Comparison of ENCODE assay signal across 27 cellular contexts in the genomic region with DNA sequence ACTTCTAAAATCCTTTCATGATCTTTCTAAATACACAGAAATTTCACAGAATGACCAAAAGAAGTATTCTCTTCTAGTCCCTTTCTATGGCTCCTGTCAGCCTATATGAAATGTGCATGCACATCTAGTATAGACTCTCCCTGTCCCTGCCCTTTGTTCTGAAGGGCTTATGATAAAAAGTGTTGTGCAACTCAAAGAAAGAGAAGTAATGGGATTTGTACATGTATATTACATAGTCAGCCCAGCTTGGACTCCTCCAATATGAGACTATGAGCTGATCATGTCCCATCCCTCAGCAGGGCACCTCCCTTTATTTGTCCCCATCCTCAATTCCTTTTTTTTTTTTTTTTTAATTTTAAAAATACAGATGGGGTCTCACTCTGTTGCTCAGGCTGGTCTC. TPM values are rescaled to one million over a fixed set of nuclear protein-coding genes. Genes with fewer than 3 reads are reported as not detected.
"Had no signal": no experiment of that assay in that cellular context is flagged by ENCODE, and none has a peak within 500 bp of the region (broad histone marks: within the 10 kb centered on the region; RNA-seq: fewer than 3 reads in every experiment).

No MANE protein-coding gene starts in this region.

- FAIRE-seq: colon had no signal

- H3K4me3 ChIP-seq: cardiac muscle cell had no signal

- DNase-seq: activated B cell treated with CpG ODN at 0.5 μM for 24 hours; activated CD4-positive, alpha-beta T cell treated with anti-CD3 and anti-CD28 coated beads for 1 hour; activated CD4-positive, alpha-beta T cell treated with anti-CD3 and anti-CD28 coated beads, Interleukin-2, amount 10 ng/mL, durations not matched to agents 24 days and 14 days; activated CD4-positive, alpha-beta T cell treated with anti-CD3 and anti-CD28 coated beads, Interleukin-2, amount 50 U/mL, for 48 hours; activated CD8-positive, alpha-beta memory T cell treated with anti-CD3 and anti-CD28 coated beads, Interleukin-2, amount 10 ng/mL, durations not matched to agents 7 days and 5 days; activated gamma-delta T cell treated with Interleukin-2 at 50 U/mL for 16 hours; activated naive CD4-positive, alpha-beta T cell treated with anti-CD3 and anti-CD28 coated beads, Interleukin-2, amount 10 ng/mL, durations not matched to agents 7 days and 5 days; activated naive CD8-positive, alpha-beta T cell treated with anti-CD3 and anti-CD28 coated beads for 36 hours; activated T-cell treated with anti-CD3 and anti-CD28 coated beads, Interleukin-2, amount 50 U/mL, for 48 hours; brain microvascular endothelial cell; cerebellar nuclear complex; NCI-H1092; NCI-H1417; NCI-H1930; NCI-H2171 treated with DMSO at 0.1 percent for 48 hours; NCI-H226; NCI-H526; NCI-H82; PC-3; SHP77 treated with DMSO at 0.1 percent for 48 hours had no signal

- H3K4me2 ChIP-seq: KMS-11 had no signal

- H3K27me3 Mint-ChIP-seq: activated B cell treated with CpG ODN at 0.5 μM for 24 hours; activated CD4-positive, alpha-beta T cell treated with anti-CD3 and anti-CD28 coated beads, Interleukin-2, amount 10 ng/mL, durations not matched to agents 24 days and 14 days; activated CD8-positive, alpha-beta memory T cell treated with anti-CD3 and anti-CD28 coated beads, Interleukin-2, amount 10 ng/mL, durations not matched to agents 7 days and 5 days; activated naive CD4-positive, alpha-beta T cell treated with anti-CD3 and anti-CD28 coated beads, Interleukin-2, amount 10 ng/mL, durations not matched to agents 7 days and 5 days; activated naive CD8-positive, alpha-beta T cell treated with anti-CD3 and anti-CD28 coated beads for 36 hours had no signal

- H3K27ac ChIP-seq: brain microvascular endothelial cell, cardiac muscle cell, KMS-11 had no signal

- H3K4me3 Mint-ChIP-seq: activated B cell treated with CpG ODN at 0.5 μM for 24 hours; activated CD4-positive, alpha-beta T cell treated with anti-CD3 and anti-CD28 coated beads, Interleukin-2, amount 10 ng/mL, durations not matched to agents 24 days and 14 days; activated CD8-positive, alpha-beta memory T cell treated with anti-CD3 and anti-CD28 coated beads, Interleukin-2, amount 10 ng/mL, durations not matched to agents 7 days and 5 days; activated naive CD4-positive, alpha-beta T cell treated with anti-CD3 and anti-CD28 coated beads, Interleukin-2, amount 10 ng/mL, durations not matched to agents 7 days and 5 days; activated naive CD8-positive, alpha-beta T cell treated with anti-CD3 and anti-CD28 coated beads for 36 hours had no signal

- H3K27me3 ChIP-seq: brain microvascular endothelial cell, cardiac muscle cell had no signal

- H3K9ac ChIP-seq: KMS-11 had no signal

- ATAC-seq: activated CD8-positive, alpha-beta memory T cell treated with anti-CD3 and anti-CD28 coated beads, Interleukin-2, amount 10 ng/mL, durations not matched to agents 7 days and 5 days; PC-3 had no signal

- H3K4me1 Mint-ChIP-seq: activated B cell treated with CpG ODN at 0.5 μM for 24 hours; activated CD4-positive, alpha-beta T cell treated with anti-CD3 and anti-CD28 coated beads, Interleukin-2, amount 10 ng/mL, durations not matched to agents 24 days and 14 days; activated CD8-positive, alpha-beta memory T cell treated with anti-CD3 and anti-CD28 coated beads, Interleukin-2, amount 10 ng/mL, durations not matched to agents 7 days and 5 days; activated naive CD4-positive, alpha-beta T cell treated with anti-CD3 and anti-CD28 coated beads, Interleukin-2, amount 10 ng/mL, durations not matched to agents 7 days and 5 days; activated naive CD8-positive, alpha-beta T cell treated with anti-CD3 and anti-CD28 coated beads for 36 hours had no signal

- H3K9me3 Mint-ChIP-seq: activated B cell treated with CpG ODN at 0.5 μM for 24 hours; activated CD4-positive, alpha-beta T cell treated with anti-CD3 and anti-CD28 coated beads, Interleukin-2, amount 10 ng/mL, durations not matched to agents 24 days and 14 days; activated naive CD4-positive, alpha-beta T cell treated with anti-CD3 and anti-CD28 coated beads, Interleukin-2, amount 10 ng/mL, durations not matched to agents 7 days and 5 days; activated naive CD8-positive, alpha-beta T cell treated with anti-CD3 and anti-CD28 coated beads for 36 hours; activated T-helper 2 cell treated with anti-CD3 and anti-CD28 coated beads, Interferon-gamma antibody, Interleukin-2, Interleukin-4, amounts not matched to agents 10 μg/mL and 5 μg/mL and 100 μg/mL, durations not matched to agents 14 hours and 24 hours and 36 hours had no signal

- H3K27ac Mint-ChIP-seq: activated B cell treated with CpG ODN at 0.5 μM for 24 hours; activated CD4-positive, alpha-beta T cell treated with anti-CD3 and anti-CD28 coated beads, Interleukin-2, amount 10 ng/mL, durations not matched to agents 24 days and 14 days; activated naive CD4-positive, alpha-beta T cell treated with anti-CD3 and anti-CD28 coated beads, Interleukin-2, amount 10 ng/mL, durations not matched to agents 7 days and 5 days; activated naive CD8-positive, alpha-beta T cell treated with anti-CD3 and anti-CD28 coated beads for 36 hours; activated T-helper 2 cell treated with anti-CD3 and anti-CD28 coated beads, Interferon-gamma antibody, Interleukin-2, Interleukin-4, amounts not matched to agents 10 μg/mL and 5 μg/mL and 100 μg/mL, durations not matched to agents 14 hours and 24 hours and 36 hours had no signal

RNA-seq across cellular contexts. Expression of a gene that starts 42.1 kb away (rescaled TPM):
- total RNA-seq: cardiac muscle cell, MCF 10A, NCI-H460, PC-3, SK-MEL-5 had no signal
